Comparison of ENCODE assay signal across 8 cellular contexts in the genomic region with DNA sequence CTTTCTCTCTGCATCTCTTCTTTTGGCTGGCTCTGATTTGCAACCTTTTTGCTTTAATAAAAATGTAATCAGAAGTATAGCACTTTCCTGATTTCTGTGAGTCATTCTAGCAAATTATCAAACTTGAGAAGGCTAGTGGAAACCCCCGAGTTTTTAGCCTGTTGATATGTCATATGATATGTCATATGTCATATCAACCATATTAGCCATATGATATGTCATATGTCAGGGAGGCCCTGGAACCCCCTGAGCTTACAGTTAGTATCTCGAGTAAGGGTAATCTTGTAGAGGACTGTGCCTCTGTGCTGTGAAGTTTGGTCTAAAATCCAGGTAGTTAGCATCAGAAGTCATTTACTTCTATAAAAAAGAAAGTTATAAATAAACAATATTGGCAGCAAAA.
"Had no signal": no experiment of that assay in that cellular context is flagged by ENCODE, and none has a peak within 500 bp of the region (broad histone marks: within the 10 kb centered on the region; RNA-seq: fewer than 3 reads in every experiment).

No MANE protein-coding gene starts in this region.

- H2AFZ ChIP-seq: GM23338 had no signal

- H3K4me1 ChIP-seq: HAP-1 had no signal

- FAIRE-seq: HTR-8/SVneo, K562 had no signal

- ATAC-seq: GM23338, HCT116, K562 had no signal

- H3K36me3 ChIP-seq: HAP-1 had no signal

- DNase-seq: H7, HFFc6, IMR-90 had no signal

- H3K4me3 ChIP-seq: GM23338, HAP-1, K562 had no signal

- H3K4me2 ChIP-seq: GM23338 had no signal

- H3K4me3 Mint-ChIP-seq: GM23338, HFFc6 had no signal

- H3K27ac Mint-ChIP-seq: GM23338, HFFc6 had no signal

- H3K9me3 ChIP-seq: HAP-1 had no signal

- H3K4me1 Mint-ChIP-seq: GM23338 had no signal
